Comparison of ENCODE assay signal across 31 cellular contexts in genomic region chr5:146944764-146945710, GRCh38.
"Had no signal": no experiment of that assay in that cellular context is flagged by ENCODE, and none has a peak within 500 bp of the region (broad histone marks: within the 10 kb centered on the region; RNA-seq: fewer than 3 reads in every experiment).

No MANE protein-coding gene starts in this region.

- H3K27ac ChIP-seq: colonic mucosa, esophagus squamous epithelium, heart right ventricle, psoas muscle, skin epidermis, spleen, testis, tibial artery, uterus had no signal

- H3K27ac Mint-ChIP-seq: dendritic cell treated with granulocyte-macrophage colony-stimulating factor and Interleukin-4, amounts not matched to agents 40 ng/mL and 50 ng/mL, for 4 days; immature natural killer cell; mesothelial cell of epicardium; naive B cell; nephron; stimulated activated memory B cell treated with anti-CD40 and anti-IgM and Interleukin-4, amounts not matched to agents 10 μg/mL and 1 μg/mL and 100 μg/mL, for 72 hours; type B pancreatic cell had no signal

- H3K4me1 Mint-ChIP-seq: naive B cell; stimulated activated memory B cell treated with anti-CD40 and anti-IgM and Interleukin-4, amounts not matched to agents 10 μg/mL and 1 μg/mL and 100 μg/mL, for 72 hours had no signal

- H3K36me3 ChIP-seq: colonic mucosa, esophagus squamous epithelium, heart right ventricle, spleen, tibial artery, uterus had no signal

- ATAC-seq: heart right ventricle; left colon; left ventricle myocardium superior; mucosa of descending colon; psoas muscle; right cardiac atrium; stimulated activated memory B cell treated with anti-CD40 and anti-IgM and Interleukin-4, amounts not matched to agents 10 μg/mL and 1 μg/mL and 100 μg/mL, for 72 hours; stimulated activated naive CD8-positive, alpha-beta T cell treated with anti-CD3 and anti-CD28 coated beads, Interleukin-15, Interleukin-2, amounts not matched to agents 100 U/mL and 50 U/mL, for 24 hours had no signal

- H3K9me3 Mint-ChIP-seq: immature natural killer cell; mesothelial cell of epicardium; nephron; stimulated activated memory B cell treated with anti-CD40 and anti-IgM and Interleukin-4, amounts not matched to agents 10 μg/mL and 1 μg/mL and 100 μg/mL, for 72 hours had no signal

- H3K9me3 ChIP-seq: colonic mucosa, esophagus squamous epithelium, heart right ventricle, mucosa of descending colon, psoas muscle, spleen, testis, tibial artery, uterus had no signal

- H3K4me3 ChIP-seq: colonic mucosa, esophagus squamous epithelium, heart right ventricle, mucosa of descending colon, psoas muscle, skin epidermis, spleen, testis, tibial artery, uterus had no signal

- H3K4me3 Mint-ChIP-seq: dendritic cell treated with granulocyte-macrophage colony-stimulating factor and Interleukin-4, amounts not matched to agents 40 ng/mL and 50 ng/mL, for 4 days; immature natural killer cell; mesothelial cell of epicardium; naive B cell; nephron; stimulated activated memory B cell treated with anti-CD40 and anti-IgM and Interleukin-4, amounts not matched to agents 10 μg/mL and 1 μg/mL and 100 μg/mL, for 72 hours; type B pancreatic cell had no signal

- H3K27me3 Mint-ChIP-seq: dendritic cell treated with granulocyte-macrophage colony-stimulating factor and Interleukin-4, amounts not matched to agents 40 ng/mL and 50 ng/mL, for 4 days; stimulated activated memory B cell treated with anti-CD40 and anti-IgM and Interleukin-4, amounts not matched to agents 10 μg/mL and 1 μg/mL and 100 μg/mL, for 72 hours had no signal

- H3K36me3 Mint-ChIP-seq: immature natural killer cell; mesothelial cell of epicardium; naive B cell; stimulated activated memory B cell treated with anti-CD40 and anti-IgM and Interleukin-4, amounts not matched to agents 10 μg/mL and 1 μg/mL and 100 μg/mL, for 72 hours; type B pancreatic cell had no signal

- H3K27me3 ChIP-seq: colonic mucosa, esophagus squamous epithelium, spleen, testis, tibial artery, uterus had no signal

- H3K4me1 ChIP-seq: colonic mucosa, esophagus squamous epithelium, heart right ventricle, psoas muscle, spleen, testis, uterus had no signal

- DNase-seq: colonic mucosa; effector CD8-positive, alpha-beta T cell; esophagus squamous epithelium; foreskin melanocyte; glutamatergic neuron; heart right ventricle; immature natural killer cell; islet precursor cell; kidney glomerular epithelial cell; left colon; left ventricle myocardium superior; mesenchymal stem cell; mucosa of descending colon; naive B cell; nucleus accumbens; posterior cingulate gyrus; psoas muscle; right cardiac atrium; spleen; stimulated activated CD4-positive, alpha-beta T cell treated with anti-CD3 and anti-CD28 coated beads, Interleukin-4, amount 100 ng/mL, for 4 hours; stimulated activated naive CD8-positive, alpha-beta T cell treated with anti-CD3 and anti-CD28 coated beads, Interleukin-15, Interleukin-2, amounts not matched to agents 100 U/mL and 50 U/mL, for 24 hours; substantia nigra; testis; tibial artery; uterus had no signal
